Comparison of ENCODE assay signal across 1 cellular context in the genomic region with DNA sequence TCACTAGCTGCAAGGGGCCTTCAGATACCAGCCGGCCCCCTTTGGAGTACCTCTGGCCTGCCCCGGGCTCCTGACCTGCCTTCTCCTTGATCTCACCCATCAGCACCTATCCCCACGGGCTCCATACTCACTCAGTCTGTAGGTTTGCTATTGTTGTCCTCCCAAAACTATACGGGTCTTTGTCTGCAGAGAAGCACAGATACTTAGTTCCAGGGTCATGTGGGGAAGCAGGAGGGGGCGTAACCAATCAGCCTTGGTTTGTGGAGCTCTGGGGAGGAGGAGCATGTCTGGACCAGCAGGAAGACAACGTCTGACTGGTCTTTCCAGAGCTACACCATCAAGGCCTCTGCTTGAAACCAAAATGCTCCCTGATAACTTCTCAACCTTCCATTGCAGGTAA.
TF ChIP-seq lines count a peak whose summit lies in the region.

No MANE protein-coding gene starts in this region.

TF ChIP-seq in GM23338, 12 proteins besides CTCF, POLR2A, EP300 and RAD21 (continued from another document):
- TF ChIP-seq ZNF331 (CRISPR knock-in tag; IDR thresholded peaks at IDR 0.05; ENCODE audit: low read depth) (no peak), POLR2AphosphoS5 (IDR thresholded peaks at IDR 0.05; ENCODE audit: low read depth) (no peak)
